In the genomic region with DNA sequence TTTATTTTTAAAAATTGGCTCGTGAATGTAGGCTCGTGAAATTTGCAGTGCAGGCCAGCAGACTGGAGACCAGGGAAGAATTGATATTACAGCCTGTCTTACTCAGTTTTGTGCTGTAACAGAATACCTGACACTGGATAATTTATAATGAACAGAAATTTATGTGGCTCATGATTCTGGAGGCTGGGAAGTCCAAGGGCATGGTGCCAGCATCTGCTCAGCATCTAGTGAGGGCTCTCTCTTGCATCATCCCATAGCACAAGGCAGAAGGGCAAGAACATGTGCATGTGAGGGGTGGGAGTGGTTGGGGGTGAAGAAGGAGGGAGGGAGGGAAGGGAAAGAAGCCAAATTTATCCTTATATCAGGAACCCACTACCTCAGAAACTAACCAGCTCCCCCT, we compare ENCODE assay signal across 1 cellular context.
TF ChIP-seq lines count a peak whose summit lies in the region.

No MANE protein-coding gene starts in this region.

TF ChIP-seq in HepG2, 621 proteins besides CTCF, POLR2A, EP300 and RAD21:
- no peak for TF ChIP-seq NFIC (IDR thresholded peaks at IDR 0.05; ENCODE audit: low read length)
- no peak for TF ChIP-seq PRMT3 (CRISPR knock-in tag; IDR thresholded peaks at IDR 0.05; ENCODE audit: borderline replicate concordance, low read depth)
- TF ChIP-seq KAT7 (CRISPR knock-in tag; IDR thresholded peaks at IDR 0.05; ENCODE audit: borderline replicate concordance), result no peak
- TF ChIP-seq, protein P1, sequence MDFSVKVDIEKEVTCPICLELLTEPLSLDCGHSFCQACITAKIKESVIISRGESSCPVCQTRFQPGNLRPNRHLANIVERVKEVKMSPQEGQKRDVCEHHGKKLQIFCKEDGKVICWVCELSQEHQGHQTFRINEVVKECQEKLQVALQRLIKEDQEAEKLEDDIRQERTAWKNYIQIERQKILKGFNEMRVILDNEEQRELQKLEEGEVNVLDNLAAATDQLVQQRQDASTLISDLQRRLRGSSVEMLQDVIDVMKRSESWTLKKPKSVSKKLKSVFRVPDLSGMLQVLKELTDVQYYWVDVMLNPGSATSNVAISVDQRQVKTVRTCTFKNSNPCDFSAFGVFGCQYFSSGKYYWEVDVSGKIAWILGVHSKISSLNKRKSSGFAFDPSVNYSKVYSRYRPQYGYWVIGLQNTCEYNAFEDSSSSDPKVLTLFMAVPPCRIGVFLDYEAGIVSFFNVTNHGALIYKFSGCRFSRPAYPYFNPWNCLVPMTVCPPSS (IDR thresholded peaks at IDR 0.05), result no peak
- TF ChIP-seq NFKB2 (CRISPR knock-in tag; IDR thresholded peaks at IDR 0.05; ENCODE audit: borderline replicate concordance), result no peak
- no peak for TF ChIP-seq HNF4G (IDR thresholded peaks at IDR 0.05; ENCODE audit: borderline replicate concordance, low read depth, low read length)
- no peak for TF ChIP-seq HNF4G (CRISPR knock-in tag; IDR thresholded peaks at IDR 0.05; ENCODE audit: borderline replicate concordance, low read depth)
- no peak for TF ChIP-seq RFXAP (CRISPR knock-in tag; IDR thresholded peaks at IDR 0.05; ENCODE audit: borderline replicate concordance)
- peak; percentile 87; the same call in 1 of the 2 replicates for TF ChIP-seq ZNF564 (CRISPR knock-in tag; IDR thresholded peaks at IDR 0.05)
